12 cellular contexts compared by ENCODE assay signal in genomic region chr1:224067621-224068457, GRCh38. TPM values are rescaled to one million over a fixed set of nuclear protein-coding genes. Genes with fewer than 3 reads are reported as not detected.
DNase-seq lines count a peak whose midpoint lies in the region; ATAC-seq, FAIRE-seq and TF ChIP-seq lines count a peak whose summit lies in the region.
"Had no signal": no experiment of that assay in that cellular context is flagged by ENCODE, and none has a peak within 500 bp of the region (broad histone marks: within the 10 kb centered on the region; RNA-seq: fewer than 3 reads in every experiment).

No MANE protein-coding gene starts in this region.

- H4K20me1 ChIP-seq in GM12878 (ENCODE audit: control insufficient read depth, insufficient read depth) = no peaks in the 10 kb centered on the region

- 17% methylated on average over 3 of the region's 3 CpGs for WGBS in GM12878 (ENCODE audit: insufficient coverage, insufficient replicate concordance, low lambda C conversion rate, missing lambda C conversion rate)
- WGBS in mesenchymal stem cell = 88% methylated on average over 2 of the region's 3 CpGs

- in situ Hi-C loops in G401 (cut with HindIII; ENCODE audit: low sequenced_read_pairs) (no loop called here), GM12878 (cut with MboI) (no loop called here)

- H3K27me3 ChIP-seq in GM12878 (replicated peaks in 1 of 2; ENCODE audit: control insufficient read depth in 2 of 2, insufficient read depth in 2 of 2, low read length in 1 of 2) (peaks cover 0 to 4% of the 10 kb centered on the region in 2 experiments; a peak in 2 of 4 replicates), mesenchymal stem cell (ENCODE audit: control insufficient read depth in 1 of 2, insufficient read depth in 1 of 2, low read length in 2 of 2) (peaks cover 0 to 11% of the 10 kb centered on the region in 2 experiments)

- no peak for TF ChIP-seq EP300 in GM12878 (IDR thresholded peaks at IDR 0.05; ENCODE audit: borderline replicate concordance in 1 of 2, control insufficient read depth in 1 of 2, low read depth in 2 of 2, low read length in 2 of 2)

- H4K8ac ChIP-seq in mesenchymal stem cell (ENCODE audit: low read length) = no peak overlapping the region

- no peak overlapping the region for H3K4ac ChIP-seq in mesenchymal stem cell (ENCODE audit: low read depth in 1 of 2, low read length in 2 of 2)

- DNase-seq in G401 (ENCODE audit: low spot score) (peak; percentile 71), NCI-H2227 treated with DMSO at 0.1 percent for 48 hours (lab: John Stamatoyannopoulos, UW) (peak; percentile 81), GM12878 (ENCODE audit: low read depth, low spot score) (no peak), mesenchymal stem cell (peak; percentile 50), ecto neural progenitor cell (ENCODE audit: low spot score) (no peak), AML-193 (lab: John Stamatoyannopoulos, UW) (no peak)
- DNase-seq: activated CD4-positive, alpha-beta T cell treated with anti-CD3 and anti-CD28 coated beads, Interleukin-2, amount 50 U/mL, for 4 hours; GOT3; NCI-H1417 treated with DMSO at 0.1 percent for 48 hours had no signal

- intact Hi-C loops in GM12878 (cut with micrococcal nuclease; ENCODE audit: unreplicated experiment) = no loop called here

- H2BK12ac ChIP-seq in mesenchymal stem cell (ENCODE audit: low read length in 2 of 2) = peak overlapping the region in 1 of 2 experiments; percentile 32

- H3K79me1 ChIP-seq in mesenchymal stem cell (replicated peaks; ENCODE audit: low read length, poor library complexity, severe bottlenecking) = no peaks in the 10 kb centered on the region

- H4K91ac ChIP-seq in mesenchymal stem cell (ENCODE audit: low read length) = no peak overlapping the region

- BruUV-seq in GM12878 (replicated peaks; lab: Mats Ljungman, UMichigan) = no TSS peak

- TF ChIP-seq POLR2A in GM12878 (IDR thresholded peaks at IDR 0.05; ENCODE audit: low read depth, low read length) = no peak

- no peak overlapping the region for H2BK15ac ChIP-seq in mesenchymal stem cell (ENCODE audit: low read depth, poor library complexity, severe bottlenecking)

- H3K14ac ChIP-seq in mesenchymal stem cell (ENCODE audit: low read length in 2 of 2) = no peak overlapping the region

- no peak for TF ChIP-seq RAD21 in GM12878 (IDR thresholded peaks at IDR 0.05; ENCODE audit: insufficient read depth, low read depth, low read length)

- no peak overlapping the region for H2BK120ac ChIP-seq in mesenchymal stem cell (ENCODE audit: low read depth, low read length)

- no peaks in the 10 kb centered on the region for H3K79me2 ChIP-seq in GM12878 (ENCODE audit: control insufficient read depth, insufficient read depth, low read length)

- TF ChIP-seq CTCF in GM12878 (IDR thresholded peaks at IDR 0.05 in 2 of 3, conservative IDR thresholded peaks at IDR 0.05 in 1 of 3; ENCODE audit: control insufficient read depth in 2 of 3, extremely low read depth in 1 of 3, insufficient read depth in 1 of 3, low read depth in 3 of 3, low read length in 3 of 3) = no peak

- H3K18ac ChIP-seq in mesenchymal stem cell (ENCODE audit: low read depth in 1 of 2, low read length in 2 of 2) = no peak overlapping the region

- ATAC-seq in GM12878 (peak; percentile 50), HG02840 (IDR thresholded peaks at IDR 0.05; ENCODE audit: low FRiP score, unreplicated experiment) (no peak), GM19463 (IDR thresholded peaks at IDR 0.05; ENCODE audit: unreplicated experiment) (no peak)
- ATAC-seq: stimulated activated memory B cell treated with anti-CD40 and anti-IgM and Interleukin-4, amounts not matched to agents 10 μg/mL and 1 μg/mL and 100 μg/mL, for 72 hours had no signal

- H3K4me3 ChIP-seq in GM12878 (no peak overlapping the region), mesenchymal stem cell (ENCODE audit: insufficient read depth in 1 of 2, low read depth in 1 of 2, low read length in 2 of 2) (no peak overlapping the region)

- peak overlapping the region; percentile 97 for H2AK5ac ChIP-seq in mesenchymal stem cell (ENCODE audit: low read length, severe bottlenecking)

- RAD21 ChIA-PET in GM12878 (lab: Charles Lee; ENCODE audit: unreplicated experiment) = no interaction called here

- no peak overlapping the region for H3K23ac ChIP-seq in mesenchymal stem cell (ENCODE audit: low read length in 2 of 2)

- POLR2A ChIA-PET in GM12878 (lab: Charles Lee) = no interaction called here

- H3K36me3 ChIP-seq in GM12878 (ENCODE audit: control insufficient read depth in 2 of 2, insufficient read depth in 2 of 2, low read length in 1 of 2) (no peaks in the 10 kb centered on the region), mesenchymal stem cell (ENCODE audit: control insufficient read depth in 1 of 2, insufficient read depth in 2 of 2, low read depth in 1 of 2, low read length in 2 of 2) (no peaks in the 10 kb centered on the region)

- H3K4me1 ChIP-seq in GM12878 (ENCODE audit: control insufficient read depth, insufficient read depth, low read length) = no peaks in the 10 kb centered on the region
- peaks cover 7% of the 10 kb centered on the region for H3K4me1 ChIP-seq in mesenchymal stem cell (ENCODE audit: control insufficient read depth, insufficient read depth, low read depth, low read length)

- H3K9me3 ChIP-seq in GM12878 (replicated peaks; ENCODE audit: control insufficient read depth, insufficient read depth, low read length) (no peaks in the 10 kb centered on the region), mesenchymal stem cell (ENCODE audit: control insufficient read depth, low read length) (peaks cover 2% of the 10 kb centered on the region)

- H2AFZ ChIP-seq in GM12878 (ENCODE audit: control insufficient read depth, low read depth, low read length) (no peak overlapping the region), mesenchymal stem cell (ENCODE audit: low read depth, low read length) (peak overlapping the region; percentile 42)

- H3K4me2 ChIP-seq in GM12878 (ENCODE audit: control insufficient read depth, insufficient read depth) (no peak overlapping the region), mesenchymal stem cell (ENCODE audit: low read length, poor library complexity, severe bottlenecking) (peak overlapping the region; percentile 67)

- H2BK5ac ChIP-seq in mesenchymal stem cell (ENCODE audit: low read depth, low read length, poor library complexity, severe bottlenecking) = peak overlapping the region; percentile 90

- SMC1A ChIA-PET in GM12878 (lab: Charles Lee; ENCODE audit: uncharacterized antibody, unreplicated experiment) = no interaction called here

- no peak for FAIRE-seq in GM12878 (lab: Jason Lieb, UNC)

- CTCF ChIA-PET in GM12878 (lab: Yijun Ruan, JAX) = interaction anchor here (0.9 to 2.2 kb wide), 4 partner anchors 17 to 305 kb away, joined by 3 to 6 read pairs (median 3); no protein-coding TSS in a partner anchor

- H3K9ac ChIP-seq in GM12878 (ENCODE audit: control insufficient read depth, insufficient read depth, low read length) (no peak overlapping the region), mesenchymal stem cell (ENCODE audit: low read length) (peak overlapping the region; percentile 24)

- no peak overlapping the region for H3K27ac ChIP-seq in GM12878 (ENCODE audit: control insufficient read depth, insufficient read depth)
- peak overlapping the region; percentile 96 for H3K27ac ChIP-seq in mesenchymal stem cell (ENCODE audit: low read length, poor library complexity, severe bottlenecking)

TF ChIP-seq in GM12878, 131 proteins besides CTCF, POLR2A, EP300 and RAD21 (continues in another document):
- no peak for TF ChIP-seq TCF12 (IDR thresholded peaks at IDR 0.05; ENCODE audit: low read depth, low read length)
- TF ChIP-seq POLR2AphosphoS5 (IDR thresholded peaks at IDR 0.05; ENCODE audit: low read length) = no peak
- TF ChIP-seq ASH2L (IDR thresholded peaks at IDR 0.05; ENCODE audit: borderline replicate concordance, low read depth) = no peak
- no peak for TF ChIP-seq JUND (IDR thresholded peaks at IDR 0.05; ENCODE audit: low read depth, low read length)
- no peak for TF ChIP-seq E2F4 (IDR thresholded peaks at IDR 0.05; ENCODE audit: low read depth, low read length)
- TF ChIP-seq ELK1 (IDR thresholded peaks at IDR 0.05; ENCODE audit: low read depth, low read length) = no peak

RNA-seq across cellular contexts. Expression of gene FBXO28, which starts 46.1 kb away (rescaled TPM):
- 75.0 and 98.4 TPM in 2 replicates for total RNA-seq in G401 (2014; rRNA removed; shearing (Covaris generic))
- total RNA-seq in GM12878 (2013; cell fraction: nucleolus; rRNA removed) = 62.1 and 71.4 TPM in 2 replicates
- total RNA-seq in GM12878 (2014; rRNA removed) = 15.5 and 20.6 TPM in 2 replicates
- total RNA-seq in GM12878 (2014; rRNA removed; fragmentation: Illumina TruSeq; extraction: Trizol) = 17.7 and 18.1 TPM in 2 replicates
- total RNA-seq in GM12878 (2021) = 20.5 and 23.2 TPM in 2 replicates
- 5.1 TPM for polyA plus RNA-seq in GM12878 (2011; ENCODE audit: low read depth)
- polyA plus RNA-seq in GM12878 (2011; rRNA removed) = 18.7 and 31.3 TPM in 2 replicates
- polyA plus RNA-seq in GM12878 (2011; cell fraction: cytosol; rRNA removed) = 8.7 and 10.0 TPM in 2 replicates
- 9.9 and 10.9 TPM in 2 replicates for polyA plus RNA-seq in GM12878 (2011; cell fraction: nucleus; rRNA removed)
- 9.2 and 11.0 TPM in 2 replicates for polyA plus RNA-seq in GM12878 (2012)
- polyA plus RNA-seq in GM12878 (2014; fragmentation: Illumina TruSeq; extraction: Trizol) = 14.1 and 16.3 TPM in 2 replicates
- polyA plus RNA-seq in GM12878 (2014; fragmentation: Nextera tagmentation; extraction: Ambion mirVana) = 1 to 10 TPM; 4.3 to 4.5 TPM
- polyA plus RNA-seq in GM12878 (2014; rRNA removed) = 13.3 and 15.4 TPM in 2 replicates
- polyA plus RNA-seq in GM12878 (2016; fragmentation: Nextera tagmentation; extraction: Ambion mirVana) = 10 to 100 TPM; 18.7 to 21.5 TPM
- 14.9 and 21.6 TPM in 2 replicates for polyA minus RNA-seq in GM12878 (2011; rRNA and poly(A)+ RNA removed)
- polyA minus RNA-seq in GM12878 (2011; cell fraction: cytosol; rRNA and poly(A)+ RNA removed) = 5.1 and 8.5 TPM in 2 replicates
- polyA minus RNA-seq in GM12878 (2011; cell fraction: nucleus; rRNA and poly(A)+ RNA removed) = 11.0 and 21.4 TPM in 2 replicates
- 12.1 TPM for polyA plus RNA-seq in mesenchymal stem cell (2013, experiment 1 of 2)
- polyA plus RNA-seq in mesenchymal stem cell (2013, experiment 2 of 2) = 12.8 TPM

Comparison
In these comparisons a context has a peak if more than half of its experiments do, and no peak if none do; other contexts are left out.
1. DNase-seq: peak in G401 (single experiment), NCI-H2227 treated with DMSO at 0.1 percent for 48 hours (single experiment) and mesenchymal stem cell (single experiment); none in GM12878 (single experiment), ecto neural progenitor cell (single experiment) and AML-193 (0 of 2).